ENCODE assay signal across 9 cellular contexts in the genomic region with DNA sequence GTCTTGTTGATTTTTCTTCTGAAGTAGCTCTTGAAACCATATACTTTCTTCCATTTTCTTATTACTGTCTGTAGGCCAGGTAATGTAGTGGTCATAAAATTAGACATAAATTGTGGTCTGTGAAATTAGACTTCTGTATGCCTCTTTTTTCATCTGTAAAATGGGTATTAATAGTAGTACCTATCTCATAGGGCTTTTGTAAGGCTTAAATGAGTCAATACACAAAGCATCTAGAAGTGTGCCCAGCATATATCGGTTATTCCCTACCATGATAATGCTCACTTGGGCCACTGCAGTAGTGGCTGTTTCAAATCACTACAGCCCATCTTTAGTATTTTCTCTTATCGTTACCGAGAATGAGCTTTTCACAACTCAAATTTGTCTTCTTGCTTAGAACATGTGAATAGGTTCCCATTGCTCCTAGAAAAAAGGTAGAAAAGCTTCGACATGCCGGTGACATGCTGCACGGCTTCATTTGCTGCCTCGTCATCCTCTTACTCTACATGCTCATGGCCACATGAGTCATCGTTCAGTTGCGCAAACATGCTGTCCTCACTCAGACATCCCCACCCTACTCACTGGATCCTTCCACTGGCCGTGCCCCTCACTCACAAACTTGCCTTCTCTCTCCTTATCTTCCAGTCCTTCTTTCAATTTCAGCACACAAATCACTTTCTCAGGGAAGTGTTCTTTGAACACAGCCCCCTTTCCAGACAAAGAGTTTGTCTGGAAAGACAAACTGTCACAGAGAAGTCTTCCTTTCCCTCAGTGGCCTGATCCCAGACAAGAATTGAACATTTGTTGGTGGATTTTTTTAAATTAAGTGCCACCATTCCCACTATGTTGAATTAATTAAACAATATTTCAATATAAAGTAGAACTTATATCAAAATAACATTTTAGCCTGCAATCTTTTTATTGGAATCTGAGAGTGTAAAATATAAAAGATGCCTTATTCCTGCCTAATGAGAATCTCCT. TPM values are rescaled to one million over a fixed set of nuclear protein-coding genes. Genes with fewer than 3 reads are reported as not detected.
DNase-seq lines count a peak whose midpoint lies in the region; ATAC-seq, FAIRE-seq and TF ChIP-seq lines count a peak whose summit lies in the region.
"Had no signal": no experiment of that assay in that cellular context is flagged by ENCODE, and none has a peak within 500 bp of the region (broad histone marks: within the 10 kb centered on the region; RNA-seq: fewer than 3 reads in every experiment).

No MANE protein-coding gene starts in this region.

- H3K9me3 ChIP-seq in MG63 = no peaks in the 10 kb centered on the region

- peak; percentile 86 for FAIRE-seq in bronchial epithelial cell (lab: Jason Lieb, UNC)

- DNase-seq in AG10803 (ENCODE audit: low read depth) = peak; percentile 89
- peak; percentile 50 for DNase-seq in MG63
- peak; percentile 98 for DNase-seq in bronchial epithelial cell (ENCODE audit: low read depth)
- peak; percentile 56 for DNase-seq in mucosa of gallbladder (ENCODE audit: low spot score)
- no peak for DNase-seq in retina
- no peak for DNase-seq in effector memory CD8-positive, alpha-beta T cell

- peaks cover 4% of the 10 kb centered on the region; the same call in 1 of the 2 replicates for H3K36me3 ChIP-seq in MG63
- no peaks in the 10 kb centered on the region for H3K36me3 ChIP-seq in bronchial epithelial cell (ENCODE audit: control insufficient read depth, insufficient read depth, low read length)

- no peak overlapping the region for H3K4me3 ChIP-seq in AG10803 (ENCODE audit: low read length)
- no peak overlapping the region for H3K4me3 ChIP-seq in MG63
- H3K4me3 ChIP-seq in bronchial epithelial cell (ENCODE audit: low read depth, low read length) = no peak overlapping the region

- H3K36me3 Mint-ChIP-seq in effector memory CD8-positive, alpha-beta T cell (ENCODE audit: insufficient read depth) = peaks cover 3% of the 10 kb centered on the region

- no peak for TF ChIP-seq CTCF in AG10803 (conservative IDR thresholded peaks at IDR 0.05; ENCODE audit: low read length)
- no peak for TF ChIP-seq CTCF in bronchial epithelial cell (IDR thresholded peaks at IDR 0.05; ENCODE audit: insufficient read depth, low read length, severe bottlenecking)

- peaks cover 2 to 3% of the 10 kb centered on the region in 2 donors for H3K4me1 Mint-ChIP-seq in effector memory CD8-positive, alpha-beta T cell (ENCODE audit: low read depth in 2 of 2)

- H3K27me3 ChIP-seq in MG63 = no peaks in the 10 kb centered on the region
- H3K27me3 ChIP-seq in bronchial epithelial cell (ENCODE audit: control insufficient read depth, insufficient read depth, low read length) = no peaks in the 10 kb centered on the region
- H3K27me3 ChIP-seq: dorsolateral prefrontal cortex had no signal

- ATAC-seq in GM21528 (IDR thresholded peaks at IDR 0.05; ENCODE audit: low FRiP score, unreplicated experiment) (no peak), HG03045 (IDR thresholded peaks at IDR 0.05; ENCODE audit: unreplicated experiment) (no peak)
- ATAC-seq in effector memory CD8-positive, alpha-beta T cell (replicated peaks) = no peak

- H3K4me3 Mint-ChIP-seq in effector memory CD8-positive, alpha-beta T cell = no peak overlapping the region

- no peaks in the 10 kb centered on the region for H3K9me3 Mint-ChIP-seq in effector memory CD8-positive, alpha-beta T cell

- no peaks in the 10 kb centered on the region for H3K27me3 Mint-ChIP-seq in effector memory CD8-positive, alpha-beta T cell

- H3K27ac Mint-ChIP-seq in effector memory CD8-positive, alpha-beta T cell = no peak overlapping the region

RNA-seq across cellular contexts. Expression of gene ERVFRD-1, which starts 32.2 kb away (rescaled TPM):
- total RNA-seq in MG63 (2014; rRNA removed; shearing (Covaris generic); ENCODE audit: low replicate concordance) = not detected in 2 replicates
- total RNA-seq in bronchial epithelial cell (not detected in 2 replicates), mucosa of gallbladder (0.40 TPM)

RNA-seq across cellular contexts. Expression of gene SMIM13, which starts 50.0 kb away (rescaled TPM):
- total RNA-seq in MG63 (2014; rRNA removed; shearing (Covaris generic); ENCODE audit: low replicate concordance) = 18.6 and 27.3 TPM in 2 replicates
- 16.4 and 17.1 TPM in 2 replicates for total RNA-seq in bronchial epithelial cell
- total RNA-seq in mucosa of gallbladder = 9.2 TPM

Comparison
In these comparisons a context has a peak if more than half of its experiments do, and no peak if none do; other contexts are left out.
1. DNase-seq: peak in AG10803 (single experiment), MG63 (single experiment), bronchial epithelial cell (single experiment) and mucosa of gallbladder (single experiment); none in retina (single experiment) and effector memory CD8-positive, alpha-beta T cell (0 of 3).